In the genomic region with DNA sequence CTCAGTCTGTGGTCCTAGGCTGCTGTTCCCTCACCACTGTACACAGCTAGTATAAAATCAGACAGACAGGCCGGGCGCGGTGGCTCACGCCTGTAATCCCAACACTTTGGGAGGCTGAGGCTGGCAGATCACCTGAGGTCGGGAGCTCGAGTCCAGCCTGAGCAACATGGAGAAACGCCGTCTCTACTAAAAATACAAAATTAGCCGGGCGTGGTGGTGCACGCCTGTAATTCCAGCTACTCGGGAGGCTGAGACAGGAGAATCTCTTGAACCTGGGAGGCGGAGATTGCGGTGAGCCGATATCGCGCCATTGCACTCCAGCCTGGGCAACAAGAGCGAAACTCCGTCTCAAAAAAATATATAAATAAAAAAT, we compare ENCODE assay signal across 1 cellular context.
TF ChIP-seq lines count a peak whose summit lies in the region.

No MANE protein-coding gene starts in this region.

TF ChIP-seq in GM12878, 131 proteins besides CTCF, POLR2A, EP300 and RAD21:
- TF ChIP-seq RUNX3 (IDR thresholded peaks at IDR 0.05; ENCODE audit: low read length) (0 out of 2 replicates have a peak, but pooled peaks have one; percentile 25), MLLT1 (IDR thresholded peaks at IDR 0.05) (peak; percentile 22; the same call in 1 of the 2 replicates), ZNF217 (IDR thresholded peaks at IDR 0.05) (peak; percentile 63), ZBED1 (IDR thresholded peaks at IDR 0.05; ENCODE audit: borderline replicate concordance) (0 out of 2 replicates have a peak, but pooled peaks have one; percentile 15)
- TF ChIP-seq, protein P1, sequence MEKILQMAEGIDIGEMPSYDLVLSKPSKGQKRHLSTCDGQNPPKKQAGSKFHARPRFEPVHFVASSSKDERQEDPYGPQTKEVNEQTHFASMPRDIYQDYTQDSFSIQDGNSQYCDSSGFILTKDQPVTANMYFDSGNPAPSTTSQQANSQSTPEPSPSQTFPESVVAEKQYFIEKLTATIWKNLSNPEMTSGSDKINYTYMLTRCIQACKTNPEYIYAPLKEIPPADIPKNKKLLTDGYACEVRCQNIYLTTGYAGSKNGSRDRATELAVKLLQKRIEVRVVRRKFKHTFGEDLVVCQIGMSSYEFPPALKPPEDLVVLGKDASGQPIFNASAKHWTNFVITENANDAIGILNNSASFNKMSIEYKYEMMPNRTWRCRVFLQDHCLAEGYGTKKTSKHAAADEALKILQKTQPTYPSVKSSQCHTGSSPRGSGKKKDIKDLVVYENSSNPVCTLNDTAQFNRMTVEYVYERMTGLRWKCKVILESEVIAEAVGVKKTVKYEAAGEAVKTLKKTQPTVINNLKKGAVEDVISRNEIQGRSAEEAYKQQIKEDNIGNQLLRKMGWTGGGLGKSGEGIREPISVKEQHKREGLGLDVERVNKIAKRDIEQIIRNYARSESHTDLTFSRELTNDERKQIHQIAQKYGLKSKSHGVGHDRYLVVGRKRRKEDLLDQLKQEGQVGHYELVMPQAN (conservative IDR thresholded peaks at IDR 0.05): peak; percentile 22
TF ChIP-seq in GM12878: peak in this region for 5; not testable (repeated sequence) for 126.
